In the genomic region with DNA sequence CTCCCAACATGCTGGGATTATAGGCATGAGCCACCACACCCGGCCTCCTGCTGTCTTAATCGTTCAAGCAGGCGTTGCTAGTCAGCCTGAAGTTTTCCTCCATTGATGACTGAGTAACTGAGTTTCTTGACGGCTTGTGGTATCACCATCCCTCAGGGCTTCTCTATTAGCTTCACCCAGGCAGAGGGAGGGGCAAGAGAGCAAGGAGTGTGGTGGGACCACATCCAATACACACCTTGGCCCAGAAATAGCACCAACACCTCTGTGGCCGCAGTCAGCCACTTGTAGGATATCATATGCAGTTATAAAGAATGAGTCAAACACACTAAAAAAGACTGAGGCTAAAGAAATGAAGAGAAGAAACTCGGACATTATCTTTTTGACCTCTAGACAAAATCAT, we compare ENCODE assay signal across 30 cellular contexts.
"Had no signal": no experiment of that assay in that cellular context is flagged by ENCODE, and none has a peak within 500 bp of the region (broad histone marks: within the 10 kb centered on the region; RNA-seq: fewer than 3 reads in every experiment).

No MANE protein-coding gene starts in this region.

- H3K4me3 ChIP-seq: SJCRH30, SK-N-MC had no signal

- H3K27me3 ChIP-seq: SJCRH30 had no signal

- DNase-seq: activated CD4-positive, alpha-beta memory T cell treated with anti-CD3 and anti-CD28 coated beads, Interleukin-2, amount 10 ng/mL, durations not matched to agents 7 days and 5 days; activated CD4-positive, alpha-beta T cell treated with anti-CD3 and anti-CD28 coated beads for 1 hour; activated CD4-positive, CD25-positive, alpha-beta regulatory T cell; activated gamma-delta T cell; activated naive CD4-positive, alpha-beta T cell treated with Interleukin-2 at 50 U/mL for 16 hours; activated naive CD8-positive, alpha-beta T cell treated with anti-CD3 and anti-CD28 coated beads, Interleukin-2, amount 10 ng/mL, durations not matched to agents 7 days and 5 days; activated T-cell treated with anti-CD3 and anti-CD28 coated beads, Interleukin-2, amount 50 U/mL, for 24 hours; caudate nucleus; cerebellar nuclear complex; KBM-7; NCI-H1092 treated with DMSO at 0.1 percent for 48 hours; NCI-H1417; NCI-H146; NCI-H187; NCI-H2029 treated with DMSO at 0.1 percent for 48 hours; NCI-H2171 treated with DMSO at 0.1 percent for 48 hours; NCI-H2227 treated with DMSO at 0.1 percent for 48 hours; NCI-H446 treated with DMSO at 0.1 percent for 48 hours; NCI-H524; NCI-H69; NCI-H82; SHP77; SJCRH30; T1000; WERI-Rb-1 had no signal

- H3K36me3 ChIP-seq: SJCRH30, WERI-Rb-1 had no signal

- H3K27ac Mint-ChIP-seq: activated naive CD8-positive, alpha-beta T cell treated with anti-CD3 and anti-CD28 coated beads, Interleukin-2, amount 10 ng/mL, durations not matched to agents 7 days and 5 days; activated T-cell treated with anti-CD3 and anti-CD28 coated beads, Interleukin-2, amount 50 U/mL, for 24 hours; brain had no signal

- H3K4me3 Mint-ChIP-seq: activated CD4-positive, alpha-beta memory T cell treated with anti-CD3 and anti-CD28 coated beads, Interleukin-2, amount 10 ng/mL, durations not matched to agents 7 days and 5 days; activated T-cell treated with anti-CD3 and anti-CD28 coated beads, Interleukin-2, amount 50 U/mL, for 24 hours; brain had no signal

- H3K9me3 ChIP-seq: SJCRH30 had no signal

- H3K36me3 Mint-ChIP-seq: activated naive CD4-positive, alpha-beta T cell treated with anti-CD3 and anti-CD28 coated beads, Interleukin-2, amount 50 U/mL, for 24 hours; activated naive CD8-positive, alpha-beta T cell treated with anti-CD3 and anti-CD28 coated beads, Interleukin-2, amount 10 ng/mL, durations not matched to agents 7 days and 5 days; brain had no signal

- H3K9me3 Mint-ChIP-seq: activated naive CD4-positive, alpha-beta T cell treated with anti-CD3 and anti-CD28 coated beads, Interleukin-2, amount 50 U/mL, for 24 hours; activated T-helper 2 cell treated with anti-CD3 and anti-CD28 coated beads, Interferon-gamma antibody, Interleukin-2, Interleukin-4, amounts not matched to agents 10 μg/mL and 5 μg/mL and 100 μg/mL, durations not matched to agents 14 hours and 24 hours and 36 hours; brain had no signal

- ATAC-seq: Panc1 had no signal

- H3K27ac ChIP-seq: SJCRH30, SK-N-MC, WERI-Rb-1 had no signal

- H3K4me1 ChIP-seq: SJCRH30 had no signal

- H3K27me3 Mint-ChIP-seq: activated CD4-positive, alpha-beta memory T cell treated with anti-CD3 and anti-CD28 coated beads, Interleukin-2, amount 10 ng/mL, durations not matched to agents 7 days and 5 days; activated naive CD4-positive, alpha-beta T cell treated with anti-CD3 and anti-CD28 coated beads, Interleukin-2, amount 50 U/mL, for 24 hours; activated naive CD8-positive, alpha-beta T cell treated with anti-CD3 and anti-CD28 coated beads, Interleukin-2, amount 10 ng/mL, durations not matched to agents 7 days and 5 days; activated T-cell treated with anti-CD3 and anti-CD28 coated beads, Interleukin-2, amount 50 U/mL, for 24 hours; brain had no signal
